In genomic region chrX:41339148-41339547, GRCh38 we compare ENCODE assay signal across 12 cellular contexts. TPM values are rescaled to one million over a fixed set of nuclear protein-coding genes. Genes with fewer than 3 reads are reported as not detected.
DNase-seq lines count a peak whose midpoint lies in the region; ATAC-seq and TF ChIP-seq lines count a peak whose summit lies in the region.
"Had no signal": no experiment of that assay in that cellular context is flagged by ENCODE, and none has a peak within 500 bp of the region (broad histone marks: within the 10 kb centered on the region; RNA-seq: fewer than 3 reads in every experiment).

No MANE protein-coding gene starts in this region.

- peaks cover 0 to 1% (median 0%) of the 10 kb centered on the region in 7 donors for H3K9me3 Mint-ChIP-seq in CD4-positive, CD25-positive, alpha-beta regulatory T cell
- no peaks in the 10 kb centered on the region for H3K9me3 Mint-ChIP-seq in natural killer cell

- ATAC-seq in CD4-positive, CD25-positive, alpha-beta regulatory T cell (ENCODE audit: low read depth in 2 of 2): no peak
- ATAC-seq in natural killer cell (no peak), GM18873 (IDR thresholded peaks at IDR 0.05; ENCODE audit: low FRiP score, unreplicated experiment) (no peak), GM18907 (IDR thresholded peaks at IDR 0.05; ENCODE audit: unreplicated experiment) (no peak)
- ATAC-seq: activated CD4-positive, CD25-positive, alpha-beta regulatory T cell treated with anti-CD3 and anti-CD28 coated beads, Interleukin-2, amount 50 U/mL, for 24 hours had no signal

- H3K27ac ChIP-seq in CD4-positive, CD25-positive, alpha-beta regulatory T cell (ENCODE audit: insufficient read depth, low read length, poor library complexity, severe bottlenecking): peak overlapping the region; percentile 47
- H3K27ac ChIP-seq: SJSA1, spleen had no signal

- peaks cover 52% of the 10 kb centered on the region for H3K4me1 ChIP-seq in CD4-positive, CD25-positive, alpha-beta regulatory T cell (ENCODE audit: control insufficient read depth, insufficient read depth, low read length, poor library complexity, severe bottlenecking)
- peaks cover 9% of the 10 kb centered on the region for H3K4me1 ChIP-seq in Loucy (ENCODE audit: insufficient read depth, low read length, poor library complexity, severe bottlenecking)

- no peaks in the 10 kb centered on the region for H3F3A ChIP-seq in Loucy (ENCODE audit: low read depth)

- H3K4me3 ChIP-seq in CD4-positive, CD25-positive, alpha-beta regulatory T cell (ENCODE audit: low read depth, low read length): peak overlapping the region; percentile 79
- H3K4me3 ChIP-seq in Loucy (ENCODE audit: low read length, poor library complexity, severe bottlenecking) (peak overlapping the region; percentile 100), choroid plexus epithelial cell (ENCODE audit: low read depth, low read length) (no peak overlapping the region)
- H3K4me3 ChIP-seq: SJSA1 had no signal

- no peaks in the 10 kb centered on the region for H3K27me3 Mint-ChIP-seq in CD4-positive, CD25-positive, alpha-beta regulatory T cell
- H3K27me3 Mint-ChIP-seq in natural killer cell (ENCODE audit: low read depth in 2 of 2): no peaks in the 10 kb centered on the region

- no peaks in the 10 kb centered on the region for H3K9me3 ChIP-seq in CD4-positive, CD25-positive, alpha-beta regulatory T cell (ENCODE audit: control insufficient read depth in 2 of 2, low read length in 2 of 2)
- H3K9me3 ChIP-seq in Loucy (ENCODE audit: insufficient read depth, low read depth, low read length): no peaks in the 10 kb centered on the region
- H3K9me3 ChIP-seq: SJSA1, spleen had no signal

- peaks cover 21 to 72% (median 33%) of the 10 kb centered on the region in 4 donors for H3K4me1 Mint-ChIP-seq in CD4-positive, CD25-positive, alpha-beta regulatory T cell
- H3K4me1 Mint-ChIP-seq in natural killer cell: peaks cover 63 to 87% of the 10 kb centered on the region in 2 donors

- H3K9me2 ChIP-seq in Loucy (replicated peaks; ENCODE audit: low read depth, low read length): no peaks in the 10 kb centered on the region

- no peak overlapping the region for H3K9ac ChIP-seq in Loucy (ENCODE audit: low read depth, low read length, poor library complexity, severe bottlenecking)

- H3K36me3 ChIP-seq in CD4-positive, CD25-positive, alpha-beta regulatory T cell (ENCODE audit: control insufficient read depth, insufficient read depth, low read length): peaks cover 63% of the 10 kb centered on the region
- H3K36me3 ChIP-seq in Loucy (ENCODE audit: insufficient read depth, low read length): peaks cover 66% of the 10 kb centered on the region

- no peak for TF ChIP-seq CTCF in Loucy (conservative IDR thresholded peaks at IDR 0.05; ENCODE audit: low read length)
- TF ChIP-seq CTCF in choroid plexus epithelial cell (conservative IDR thresholded peaks at IDR 0.05; ENCODE audit: low read depth, low read length): no peak
- no peak for TF ChIP-seq CTCF in natural killer cell (IDR thresholded peaks at IDR 0.05)

- H2AFZ ChIP-seq in Loucy (ENCODE audit: low read length): no peak overlapping the region

- intact Hi-C loops in natural killer cell (cut with micrococcal nuclease): loop anchor here (10.0 kb wide), 1 partner anchor 154 kb away; no protein-coding TSS in a partner anchor

- no peaks in the 10 kb centered on the region for H3K27me3 ChIP-seq in CD4-positive, CD25-positive, alpha-beta regulatory T cell (ENCODE audit: control insufficient read depth, insufficient read depth, low read length)
- H3K27me3 ChIP-seq in Loucy (ENCODE audit: insufficient read depth, low read length, poor library complexity, severe bottlenecking): peaks cover 6% of the 10 kb centered on the region
- H3K27me3 ChIP-seq: SJSA1, spleen had no signal

- peak overlapping the region; percentile 33 to 100 (median 56) for H3K27ac Mint-ChIP-seq in CD4-positive, CD25-positive, alpha-beta regulatory T cell
- H3K27ac Mint-ChIP-seq in natural killer cell: peak overlapping the region; percentile 98 to 100

- peak overlapping the region; percentile 97 for H3K4me2 ChIP-seq in Loucy (ENCODE audit: low read depth, low read length, poor library complexity, severe bottlenecking)

- no peak for DNase-seq in CD4-positive, CD25-positive, alpha-beta regulatory T cell
- DNase-seq in choroid plexus epithelial cell (ENCODE audit: low read depth) (peak; percentile 35), natural killer cell (no peak), NCI-H1092 treated with DMSO at 0.1 percent for 48 hours (lab: John Stamatoyannopoulos, UW) (no peak), RKO (ENCODE audit: low spot score) (no peak)
- DNase-seq: NCI-H82, spleen had no signal

- peaks cover 100% of the 10 kb centered on the region for H3K79me2 ChIP-seq in Loucy (ENCODE audit: insufficient read depth, low read length)

- peak overlapping the region; percentile 90 to 100 (median 98) for H3K4me3 Mint-ChIP-seq in CD4-positive, CD25-positive, alpha-beta regulatory T cell
- peak overlapping the region; percentile 100 for H3K4me3 Mint-ChIP-seq in natural killer cell

- peaks cover 93% of the 10 kb centered on the region for H4K20me1 ChIP-seq in Loucy (ENCODE audit: insufficient read depth, low read length, poor library complexity, severe bottlenecking)

- peaks cover 59% of the 10 kb centered on the region for H3K36me3 Mint-ChIP-seq in CD4-positive, CD25-positive, alpha-beta regulatory T cell
- H3K36me3 Mint-ChIP-seq in natural killer cell: peaks cover 22% of the 10 kb centered on the region

RNA-seq across cellular contexts. Expression of gene DDX3X, which starts 5.2 kb away (rescaled TPM):
- 1,169 TPM for total RNA-seq in CD4-positive, CD25-positive, alpha-beta regulatory T cell
- 100 to 1,000 TPM; 133 to 210 (median 177) TPM for polyA plus RNA-seq in CD4-positive, CD25-positive, alpha-beta regulatory T cell
- total RNA-seq in natural killer cell: 1,000 to 10,000 TPM in 2 of 3 donors, 100 to 1,000 TPM in 1; 695 to 1,297 (median 1,054) TPM
